In the genomic region with DNA sequence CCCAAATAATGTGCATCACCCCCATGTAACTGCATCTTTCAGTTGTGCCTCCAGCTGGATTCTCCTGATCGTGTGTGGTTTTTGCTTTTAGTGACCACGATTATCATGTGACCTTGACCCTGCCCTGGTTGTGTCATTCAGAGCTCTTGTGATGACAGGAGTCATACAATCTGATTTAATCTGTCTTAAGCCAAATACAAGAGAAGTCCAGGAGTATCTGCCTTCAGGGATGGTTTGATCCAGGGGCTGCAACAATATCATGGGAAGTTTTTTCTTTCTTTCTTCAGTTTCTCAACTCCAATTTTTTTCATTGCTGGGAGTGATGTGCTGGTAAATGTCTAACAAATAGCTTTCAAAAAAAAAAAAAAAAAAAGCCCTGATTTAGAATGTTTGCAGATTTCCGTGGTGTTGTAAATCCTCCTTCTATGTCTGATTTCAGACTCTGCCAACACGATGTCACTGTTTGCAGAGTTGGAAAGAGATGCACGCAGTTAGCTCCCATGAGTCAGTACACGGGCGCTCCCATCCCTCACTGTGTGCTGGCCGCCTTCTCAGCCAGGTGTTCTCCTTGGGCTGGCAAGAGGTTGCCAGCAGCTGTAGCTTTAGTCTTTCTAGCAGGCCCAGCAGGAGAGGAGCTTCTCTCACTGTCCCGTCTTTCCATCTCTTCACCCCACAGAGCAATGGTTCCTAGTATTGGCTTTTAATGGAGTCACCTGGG, we compare ENCODE assay signal across 22 cellular contexts.
DNase-seq lines count a peak whose midpoint lies in the region; ATAC-seq, FAIRE-seq and TF ChIP-seq lines count a peak whose summit lies in the region.
"Had no signal": no experiment of that assay in that cellular context is flagged by ENCODE, and none has a peak within 500 bp of the region (broad histone marks: within the 10 kb centered on the region; RNA-seq: fewer than 3 reads in every experiment).

No MANE protein-coding gene starts in this region.

- intact Hi-C loops in GM12878 (cut with micrococcal nuclease; ENCODE audit: unreplicated experiment) (no loop called here), esophagus squamous epithelium (cut with DNase I) (no loop called here)

- no peak overlapping the region for H3K9ac ChIP-seq in GM12878 (ENCODE audit: control insufficient read depth, insufficient read depth, low read length)

- TF ChIP-seq EP300 in GM12878 (IDR thresholded peaks at IDR 0.05; ENCODE audit: borderline replicate concordance in 1 of 2, control insufficient read depth in 1 of 2, low read depth in 2 of 2, low read length in 2 of 2): no peak

- RAD21 ChIA-PET in GM12878 (lab: Charles Lee; ENCODE audit: unreplicated experiment): no interaction called here

- H3K36me3 ChIP-seq in GM12878 (ENCODE audit: control insufficient read depth in 2 of 2, insufficient read depth in 2 of 2, low read length in 1 of 2) (peaks cover 8 to 19% of the 10 kb centered on the region in 2 experiments), esophagus squamous epithelium (peaks cover 0 to 27% (median 0%) of the 10 kb centered on the region in 3 donors)

- in situ Hi-C loops in GM12878 (cut with MboI): no loop called here

- no peak for TF ChIP-seq RAD21 in GM12878 (IDR thresholded peaks at IDR 0.05; ENCODE audit: insufficient read depth, low read depth, low read length)

- DNase-seq in NCI-H2196 (lab: John Stamatoyannopoulos, UW; ENCODE audit: unreplicated experiment) (peak; percentile 39), NCI-H2196 treated with DMSO at 0.1 percent for 48 hours (lab: John Stamatoyannopoulos, UW; ENCODE audit: unreplicated experiment) (no peak), NCI-H446 treated with DMSO at 0.1 percent for 48 hours (lab: John Stamatoyannopoulos, UW) (peak; percentile 14), GM12878 (ENCODE audit: low read depth, low spot score) (no peak), foreskin keratinocyte (peak in 1 of 2 donors; percentile 31), esophagus squamous epithelium (lab: John Stamatoyannopoulos, UW) (no peak), urothelium cell line (ENCODE audit: low spot score) (no peak), hepatic stellate cell (ENCODE audit: low spot score) (no peak)
- DNase-seq: AML-193; Caco-2; CD4-positive, alpha-beta T cell; HCEC 1CT had no signal

- H3K4me1 ChIP-seq in GM12878 (ENCODE audit: control insufficient read depth, insufficient read depth, low read length): no peaks in the 10 kb centered on the region
- H3K4me1 ChIP-seq in foreskin keratinocyte: peaks cover 8% of the 10 kb centered on the region
- H3K4me1 ChIP-seq in esophagus squamous epithelium: peaks cover 0 to 27% (median 0%) of the 10 kb centered on the region in 3 donors

- ATAC-seq in GM12878 (no peak), foreskin keratinocyte (peak; percentile 76)
- ATAC-seq: A549, GM23338 had no signal

- no peak for FAIRE-seq in GM12878 (lab: Jason Lieb, UNC)
- FAIRE-seq in urothelium cell line (lab: Jason Lieb, UNC): no peak
- FAIRE-seq: A549, D721Med, G401.6, GM12892, GM18507, H54 had no signal

- H3K27me3 ChIP-seq in GM12878 (replicated peaks in 1 of 2; ENCODE audit: control insufficient read depth in 2 of 2, insufficient read depth in 2 of 2, low read length in 1 of 2): no peaks in the 10 kb centered on the region
- no peaks in the 10 kb centered on the region for H3K27me3 ChIP-seq in foreskin keratinocyte
- no peaks in the 10 kb centered on the region for H3K27me3 ChIP-seq in esophagus squamous epithelium

- no peaks in the 10 kb centered on the region for H3K9me3 ChIP-seq in GM12878 (replicated peaks; ENCODE audit: control insufficient read depth, insufficient read depth, low read length)
- no peaks in the 10 kb centered on the region for H3K9me3 ChIP-seq in esophagus squamous epithelium
- H3K9me3 ChIP-seq: A549, Caco-2 had no signal

- TF ChIP-seq CTCF in GM12878 (IDR thresholded peaks at IDR 0.05 in 2 of 3, conservative IDR thresholded peaks at IDR 0.05 in 1 of 3; ENCODE audit: control insufficient read depth in 2 of 3, extremely low read depth in 1 of 3, insufficient read depth in 1 of 3, low read depth in 3 of 3, low read length in 3 of 3): no peak
- TF ChIP-seq CTCF in foreskin keratinocyte (conservative IDR thresholded peaks at IDR 0.05): no peak
- no peak for TF ChIP-seq CTCF in esophagus squamous epithelium (IDR thresholded peaks at IDR 0.05)

- H3K4me2 ChIP-seq in GM12878 (ENCODE audit: control insufficient read depth, insufficient read depth): no peak overlapping the region
- H3K4me2 ChIP-seq: A549, GM23338 had no signal

- H2AFZ ChIP-seq in GM12878 (ENCODE audit: control insufficient read depth, low read depth, low read length): no peak overlapping the region
- H2AFZ ChIP-seq: GM23338 had no signal

- H3K4me3 ChIP-seq in GM12878: no peak overlapping the region
- H3K4me3 ChIP-seq in esophagus squamous epithelium: no peak overlapping the region
- H3K4me3 ChIP-seq: A549, GM23338 had no signal

- TF ChIP-seq POLR2A in GM12878 (IDR thresholded peaks at IDR 0.05; ENCODE audit: low read depth, low read length) (no peak), esophagus squamous epithelium (IDR thresholded peaks at IDR 0.05) (no peak)

- H4K20me1 ChIP-seq in GM12878 (ENCODE audit: control insufficient read depth, insufficient read depth): no peaks in the 10 kb centered on the region

- BruUV-seq in GM12878 (replicated peaks; lab: Mats Ljungman, UMichigan): no TSS peak

- H3K27ac ChIP-seq in GM12878 (ENCODE audit: control insufficient read depth, insufficient read depth) (no peak overlapping the region), foreskin keratinocyte (no peak overlapping the region), esophagus squamous epithelium (peak overlapping the region in 2 of 4 donors; percentile 48 to 57)
- H3K27ac ChIP-seq: 22Rv1, A549, C4-2B, HL-60 had no signal

- WGBS in GM12878 (ENCODE audit: insufficient coverage, insufficient replicate concordance, low lambda C conversion rate, missing lambda C conversion rate): 75% methylated on average over 9 of the region's 9 CpGs
- 61 to 70% methylated on average over 9 of the region's 9 CpGs for WGBS in esophagus squamous epithelium, 2 donors

- CTCF ChIA-PET in GM12878 (lab: Yijun Ruan, JAX): no interaction called here

- SMC1A ChIA-PET in GM12878 (lab: Charles Lee; ENCODE audit: uncharacterized antibody, unreplicated experiment): interaction anchor here (0.6 to 1.6 kb wide), 5 partner anchors 11 to 200 kb away, joined by 3 to 4 read pairs (median 4); no protein-coding TSS in a partner anchor

- H3K79me2 ChIP-seq in GM12878 (ENCODE audit: control insufficient read depth, insufficient read depth, low read length): no peaks in the 10 kb centered on the region

- POLR2A ChIA-PET in GM12878 (lab: Charles Lee): interaction anchor here (1.8 kb wide), 1 partner anchor 12 kb away, joined by 3 read pairs; no protein-coding TSS in a partner anchor

TF ChIP-seq in GM12878, 131 proteins besides CTCF, POLR2A, EP300 and RAD21:
- TF ChIP-seq RUNX3 (IDR thresholded peaks at IDR 0.05; ENCODE audit: low read length): peak; percentile 20; the same call in 1 of the 2 replicates
- TF ChIP-seq PAX8 (IDR thresholded peaks at IDR 0.05): no peak

Comparison
In these comparisons a context has a peak if more than half of its experiments do, and no peak if none do; other contexts are left out.
1. DNase-seq: peak in NCI-H2196 (single experiment) and NCI-H446 treated with DMSO at 0.1 percent for 48 hours (single experiment); none in NCI-H2196 treated with DMSO at 0.1 percent for 48 hours (single experiment), GM12878 (single experiment), esophagus squamous epithelium (single experiment), urothelium cell line (single experiment) and hepatic stellate cell (single experiment).